ENCODE assay signal across 8 cellular contexts in genomic region chr6:35024601-35025054, GRCh38.
DNase-seq lines count a peak whose midpoint lies in the region; ATAC-seq, FAIRE-seq and TF ChIP-seq lines count a peak whose summit lies in the region.

No MANE protein-coding gene starts in this region.

- no peak for TF ChIP-seq EP300 in A549 (IDR thresholded peaks at IDR 0.05)

- H3K4me3 Mint-ChIP-seq in astrocyte (ENCODE audit: unreplicated experiment), result no peak overlapping the region

- TF ChIP-seq POLR2A in A549 (IDR thresholded peaks at IDR 0.05; ENCODE audit: low read length), result no peak

- H3K4me1 Mint-ChIP-seq in astrocyte (ENCODE audit: low read depth, unreplicated experiment), result peaks cover 28% of the 10 kb centered on the region

- H3K36me3 Mint-ChIP-seq in astrocyte (ENCODE audit: low read depth, unreplicated experiment), result peaks cover 9% of the 10 kb centered on the region

- H3K4me2 ChIP-seq in A549 (peak overlapping the region; percentile 65), astrocyte (ENCODE audit: low read length) (peak overlapping the region; percentile 18)

- H3K4me1 ChIP-seq in A549, result peaks cover 23% of the 10 kb centered on the region
- peaks cover 27% of the 10 kb centered on the region for H3K4me1 ChIP-seq in astrocyte (ENCODE audit: insufficient read depth, low read length)
- H3K4me1 ChIP-seq in subcutaneous abdominal adipose tissue (ENCODE audit: control insufficient read depth in 5 of 5, insufficient read depth in 5 of 5, low read length in 5 of 5), result peaks cover 14 to 82% (median 59%) of the 10 kb centered on the region in 5 donors

- FAIRE-seq in A549 (lab: Jason Lieb, UNC) (no peak), astrocyte (lab: Jason Lieb, UNC) (no peak)

- H3K27ac ChIP-seq in A549 (peak overlapping the region; percentile 35; a peak in 2 of 6 replicates), astrocyte (ENCODE audit: low read depth, low read length) (peak overlapping the region; percentile 29), subcutaneous abdominal adipose tissue (ENCODE audit: low read depth, low read length) (peak overlapping the region; percentile 86)

- peak overlapping the region; percentile 15 for H3K27ac Mint-ChIP-seq in astrocyte (ENCODE audit: unreplicated experiment)

- TF ChIP-seq RAD21 in A549 (conservative IDR thresholded peaks at IDR 0.05 in 1 of 2, IDR thresholded peaks at IDR 0.05 in 1 of 2), result no peak

- H3K27me3 ChIP-seq in astrocyte (ENCODE audit: insufficient read depth, low read length) (no peaks in the 10 kb centered on the region), subcutaneous abdominal adipose tissue (ENCODE audit: control insufficient read depth in 5 of 5, insufficient read depth in 4 of 5, low read length in 5 of 5) (no peaks in the 10 kb centered on the region)

- DNase-seq in A549 (ENCODE audit: low read depth in 1 of 2, low spot score in 1 of 2) (peak; percentile 28 to 78), LNCaP clone FGC (ENCODE audit: low read depth) (peak; percentile 58), astrocyte (ENCODE audit: low read depth) (peak; percentile 64), inferior parietal cortex (ENCODE audit: extremely low spot score) (peak; percentile 73)
- DNase-seq in activated CD8-positive, alpha-beta memory T cell treated with anti-CD3 and anti-CD28 coated beads for 24 hours, result no peak

- no peaks in the 10 kb centered on the region for H3K9me3 ChIP-seq in A549
- no peaks in the 10 kb centered on the region for H3K9me3 ChIP-seq in astrocyte (ENCODE audit: insufficient read depth, low read depth, low read length)
- no peaks in the 10 kb centered on the region for H3K9me3 ChIP-seq in subcutaneous abdominal adipose tissue (ENCODE audit: control insufficient read depth in 5 of 5, low read length in 5 of 5)

- H3K4me3 ChIP-seq in A549, result no peak overlapping the region
- H3K4me3 ChIP-seq in LNCaP clone FGC (ENCODE audit: low read depth, low read length), result no peak overlapping the region
- H3K4me3 ChIP-seq in astrocyte (ENCODE audit: insufficient read depth, low read depth, low read length), result no peak overlapping the region
- H3K4me3 ChIP-seq in subcutaneous abdominal adipose tissue (ENCODE audit: low read depth in 1 of 5, low read length in 5 of 5), result peak overlapping the region in 2 of 5 donors; percentile 4 to 25

- no peaks in the 10 kb centered on the region for H4K20me1 ChIP-seq in astrocyte (ENCODE audit: insufficient read depth, low read length)

- H3K9ac ChIP-seq in astrocyte (ENCODE audit: low read length), result no peak overlapping the region
- H3K9ac ChIP-seq in subcutaneous abdominal adipose tissue (ENCODE audit: low read length in 5 of 5), result peak overlapping the region in 3 of 5 donors; percentile 38 to 63 (median 46)

- no peaks in the 10 kb centered on the region for H3K27me3 Mint-ChIP-seq in astrocyte (ENCODE audit: low read depth, unreplicated experiment)

- no peak overlapping the region for H2AFZ ChIP-seq in astrocyte (ENCODE audit: low read depth, low read length)

- ATAC-seq in A549 (peak; percentile 89 to 90), HG03139 (IDR thresholded peaks at IDR 0.05; ENCODE audit: unreplicated experiment) (no peak), GM18517 (IDR thresholded peaks at IDR 0.05; ENCODE audit: unreplicated experiment) (no peak)

- H3K9me3 Mint-ChIP-seq in astrocyte (ENCODE audit: unreplicated experiment), result no peaks in the 10 kb centered on the region

- WGBS in A549 (ENCODE audit: missing lambda C conversion rate), result 22% methylated on average over 4 of the region's 4 CpGs

- TF ChIP-seq CTCF in A549 (IDR thresholded peaks at IDR 0.05) (no peak), LNCaP clone FGC (IDR thresholded peaks at IDR 0.05; ENCODE audit: control insufficient read depth, extremely low read depth, insufficient read depth) (no peak), astrocyte (IDR thresholded peaks at IDR 0.05; ENCODE audit: insufficient read depth, low read depth, low read length) (no peak)

- H3K79me2 ChIP-seq in astrocyte (ENCODE audit: insufficient read depth, low read length), result no peaks in the 10 kb centered on the region

- POLR2A ChIA-PET in A549 (lab: Yijun Ruan, JAX), result no interaction called here

- CTCF ChIA-PET in A549 (lab: Yijun Ruan, JAX), result interaction anchor here (1.2 to 1.7 kb wide), 2 partner anchors 9 to 116 kb away, joined by 3 to 4 read pairs; no protein-coding TSS in a partner anchor

- H3K36me3 ChIP-seq in astrocyte (ENCODE audit: insufficient read depth, low read length) (no peaks in the 10 kb centered on the region), subcutaneous abdominal adipose tissue (ENCODE audit: control insufficient read depth in 5 of 5, insufficient read depth in 5 of 5, low read length in 5 of 5) (peaks cover 0 to 22% (median 4%) of the 10 kb centered on the region in 5 donors)

TF ChIP-seq in A549, 52 proteins besides CTCF, POLR2A, EP300 and RAD21:
- TF ChIP-seq BHLHE40 (IDR thresholded peaks at IDR 0.05; ENCODE audit: low read depth, low read length), result no peak
- no peak for TF ChIP-seq ESRRA (IDR thresholded peaks at IDR 0.05; ENCODE audit: borderline replicate concordance, low read length)
- no peak for TF ChIP-seq SMC3 (IDR thresholded peaks at IDR 0.05)
- TF ChIP-seq FOSL2 (IDR thresholded peaks at IDR 0.05), result no peak
- TF ChIP-seq FOSL2 (CRISPR knock-in tag; IDR thresholded peaks at IDR 0.05), result peak; percentile 16; the same call in 1 of the 2 replicates
- TF ChIP-seq MAFK (IDR thresholded peaks at IDR 0.05; ENCODE audit: partially characterized antibody), result peak; percentile 20
- no peak for TF ChIP-seq JUNB (IDR thresholded peaks at IDR 0.05)

Comparison
In these comparisons a context has a peak if more than half of its experiments do, and no peak if none do; other contexts are left out.
1. ATAC-seq: peak in A549 (2 of 2); none in HG03139 (single experiment) and GM18517 (single experiment).
2. H3K27ac ChIP-seq: peak in every context shown above with its lines; median percentile 86 in subcutaneous abdominal adipose tissue; 35 in A549; 29 in astrocyte.